ENCODE assay signal across 8 cellular contexts in genomic region chr1:37486680-37487618, GRCh38. TPM values are rescaled to one million over a fixed set of nuclear protein-coding genes. Genes with fewer than 3 reads are reported as not detected.
DNase-seq lines count a peak whose midpoint lies in the region; ATAC-seq, FAIRE-seq and TF ChIP-seq lines count a peak whose summit lies in the region.

No MANE protein-coding gene starts in this region.

- H3K27me3 ChIP-seq in CD8-positive, alpha-beta T cell (ENCODE audit: insufficient read depth, low read length), result no peaks in the 10 kb centered on the region
- no peaks in the 10 kb centered on the region for H3K27me3 ChIP-seq in esophagus muscularis mucosa
- no peaks in the 10 kb centered on the region for H3K27me3 ChIP-seq in naive thymus-derived CD4-positive, alpha-beta T cell (ENCODE audit: control insufficient read depth in 2 of 2, insufficient read depth in 2 of 2, low read length in 2 of 2)

- ATAC-seq in CD8-positive, alpha-beta T cell, result peak; percentile 74
- peak; percentile 82 for ATAC-seq in naive thymus-derived CD4-positive, alpha-beta T cell

- H3K36me3 Mint-ChIP-seq in CD8-positive, alpha-beta T cell, result peaks cover 56% of the 10 kb centered on the region
- peaks cover 0 to 13% (median 3%) of the 10 kb centered on the region in 5 donors for H3K36me3 Mint-ChIP-seq in naive thymus-derived CD4-positive, alpha-beta T cell

- no peak overlapping the region for H3K4me3 Mint-ChIP-seq in CD8-positive, alpha-beta T cell
- peak overlapping the region in 1 of 10 donors; percentile 66 for H3K4me3 Mint-ChIP-seq in naive thymus-derived CD4-positive, alpha-beta T cell

- TF ChIP-seq EP300 in esophagus muscularis mucosa (IDR thresholded peaks at IDR 0.05), result no peak

- H3K4me1 Mint-ChIP-seq in CD8-positive, alpha-beta T cell (ENCODE audit: low read depth), result peaks cover 20% of the 10 kb centered on the region
- peaks cover 11 to 26% (median 17%) of the 10 kb centered on the region in 7 donors for H3K4me1 Mint-ChIP-seq in naive thymus-derived CD4-positive, alpha-beta T cell

- no peaks in the 10 kb centered on the region for H3K27me3 Mint-ChIP-seq in CD8-positive, alpha-beta T cell (ENCODE audit: low read depth)
- no peaks in the 10 kb centered on the region for H3K27me3 Mint-ChIP-seq in naive thymus-derived CD4-positive, alpha-beta T cell

- TF ChIP-seq POLR2A in esophagus muscularis mucosa (IDR thresholded peaks at IDR 0.05; ENCODE audit: low read depth) (no peak), H54 (IDR thresholded peaks at IDR 0.05; ENCODE audit: low read depth, low read length) (no peak)

- no peaks in the 10 kb centered on the region for H3K9me2 ChIP-seq in OCI-LY7 (ENCODE audit: insufficient read depth, low read length)

- no peak overlapping the region for H2AFZ ChIP-seq in OCI-LY7 (ENCODE audit: low read length)

- peak; percentile 54 to 88 (median 74) for DNase-seq in CD8-positive, alpha-beta T cell
- DNase-seq in OCI-LY7 (ENCODE audit: low spot score) (peak; percentile 68), esophagus muscularis mucosa (ENCODE audit: extremely low spot score) (peak; percentile 95), stromal cell of bone marrow (ENCODE audit: low read depth) (peak; percentile 56), H54 (ENCODE audit: insufficient read length, low spot score) (no peak)
- peak; percentile 87 to 89 for DNase-seq in activated T-cell treated with anti-CD3 and anti-CD28 coated beads, Interleukin-2, amount 50 U/mL, for 48 hours
- peak; percentile 57 to 85 (median 72) for DNase-seq in naive thymus-derived CD4-positive, alpha-beta T cell

- H4K20me1 ChIP-seq in OCI-LY7 (ENCODE audit: insufficient read depth, low read length), result no peaks in the 10 kb centered on the region

- no peaks in the 10 kb centered on the region for H3K9me3 ChIP-seq in CD8-positive, alpha-beta T cell (ENCODE audit: low read length)
- H3K9me3 ChIP-seq in HEK293 (ENCODE audit: control insufficient read depth, insufficient read depth, low read depth, low read length) (no peaks in the 10 kb centered on the region), OCI-LY7 (ENCODE audit: low read length) (no peaks in the 10 kb centered on the region), esophagus muscularis mucosa (no peaks in the 10 kb centered on the region)
- H3K9me3 ChIP-seq in naive thymus-derived CD4-positive, alpha-beta T cell (ENCODE audit: control insufficient read depth in 2 of 3, low read length in 3 of 3), result no peaks in the 10 kb centered on the region

- WGBS in esophagus muscularis mucosa, result 10% methylated on average over 8 of the region's 10 CpGs

- no peak overlapping the region for H3K27ac ChIP-seq in CD8-positive, alpha-beta T cell (ENCODE audit: low read depth, low read length)
- no peak overlapping the region for H3K27ac ChIP-seq in HEK293 (ENCODE audit: extremely low read depth, low read depth, low read length)
- H3K27ac ChIP-seq in OCI-LY7 (ENCODE audit: low read depth, low read length, poor library complexity, severe bottlenecking), result peak overlapping the region; percentile 29
- H3K27ac ChIP-seq in esophagus muscularis mucosa (replicated peaks in 1 of 4), result peak overlapping the region; percentile 72 to 83 (median 76)
- peak overlapping the region; percentile 54 for H3K27ac ChIP-seq in naive thymus-derived CD4-positive, alpha-beta T cell (ENCODE audit: low read depth, low read length)

- no peak for FAIRE-seq in H54 (lab: Jason Lieb, UNC)

- peak overlapping the region; percentile 4 for H3K4me2 ChIP-seq in OCI-LY7 (ENCODE audit: low read length)

- H3K27ac Mint-ChIP-seq in CD8-positive, alpha-beta T cell, result peak overlapping the region; percentile 71
- peak overlapping the region; percentile 10 to 91 (median 72) for H3K27ac Mint-ChIP-seq in naive thymus-derived CD4-positive, alpha-beta T cell

- no peaks in the 10 kb centered on the region for H3K79me2 ChIP-seq in OCI-LY7 (ENCODE audit: insufficient read depth, low read depth, low read length)

- CTCF ChIA-PET in CD8-positive, alpha-beta T cell (lab: Charles Lee), result interaction anchor here (0.8 to 12.1 kb wide), 24 partner anchors 12 to 372 kb away, joined by 3 to 559 read pairs (median 6); partner anchors contain the start of genes MEAF6, MTF1 and ZC3H12A
- CTCF ChIA-PET in HEK293 (lab: Yijun Ruan, JAX), result interaction anchor here (0.5 to 7.7 kb wide), 31 partner anchors 12 to 1468 kb away, joined by 3 to 154 read pairs (median 5); partner anchors contain the start of genes GNL2, MEAF6 and ZC3H12A
- CTCF ChIA-PET in OCI-LY7 (lab: Charles Lee; ENCODE audit: unreplicated experiment), result interaction anchor here (0.7 to 1.7 kb wide), 6 partner anchors 9 to 33 kb away, joined by 3 to 8 read pairs (median 7); partner anchors contain the start of genes MEAF6 and ZC3H12A
- CTCF ChIA-PET in naive thymus-derived CD4-positive, alpha-beta T cell (lab: Charles Lee), result interaction anchor here (0.7 to 8.3 kb wide), 16 partner anchors 9 to 195 kb away, joined by 3 to 249 read pairs (median 5); partner anchors contain the start of genes MEAF6 and ZC3H12A

- H3K36me3 ChIP-seq in CD8-positive, alpha-beta T cell (ENCODE audit: insufficient read depth, low read length), result peaks cover 21% of the 10 kb centered on the region
- H3K36me3 ChIP-seq in HEK293 (ENCODE audit: control insufficient read depth in 2 of 2, insufficient read depth in 1 of 2, low read length in 2 of 2), result peaks cover 8 to 70% of the 10 kb centered on the region in 2 experiments; a peak in 2 of 3 replicates
- H3K36me3 ChIP-seq in OCI-LY7 (ENCODE audit: insufficient read depth, low read length), result peaks cover 59% of the 10 kb centered on the region
- H3K36me3 ChIP-seq in esophagus muscularis mucosa, result peaks cover 39 to 75% (median 63%) of the 10 kb centered on the region in 4 donors
- H3K36me3 ChIP-seq in naive thymus-derived CD4-positive, alpha-beta T cell (ENCODE audit: control insufficient read depth in 2 of 3, insufficient read depth in 3 of 3, low read length in 3 of 3), result peaks cover 2 to 56% (median 13%) of the 10 kb centered on the region in 3 experiments

- POLR2A ChIA-PET in CD8-positive, alpha-beta T cell (lab: Charles Lee), result interaction anchor here (0.6 to 6.2 kb wide), 13 partner anchors 10 to 202 kb away, joined by 3 to 66 read pairs (median 4); partner anchors contain the start of genes MEAF6 and ZC3H12A
- POLR2A ChIA-PET in HEK293 (lab: Yijun Ruan, JAX), result interaction anchor here (0.8 to 5.8 kb wide), 10 partner anchors 8 to 204 kb away, joined by 3 to 43 read pairs (median 4); partner anchors contain the start of genes MEAF6 and ZC3H12A
- POLR2A ChIA-PET in OCI-LY7 (lab: Charles Lee), result interaction anchor here (0.7 to 1.3 kb wide), 6 partner anchors 11 to 37 kb away, joined by 3 to 6 read pairs (median 4); no protein-coding TSS in a partner anchor
- POLR2A ChIA-PET in naive thymus-derived CD4-positive, alpha-beta T cell (lab: Charles Lee), result interaction anchor here (0.6 to 4.9 kb wide), 9 partner anchors 9 to 1080 kb away, joined by 3 to 90 read pairs (median 7); partner anchors contain the start of gene ZC3H12A

- no peaks in the 10 kb centered on the region for H3K9me3 Mint-ChIP-seq in CD8-positive, alpha-beta T cell
- H3K9me3 Mint-ChIP-seq in naive thymus-derived CD4-positive, alpha-beta T cell, result no peaks in the 10 kb centered on the region

- peak; percentile 94 for TF ChIP-seq CTCF in CD8-positive, alpha-beta T cell (IDR thresholded peaks at IDR 0.05)
- peak; percentile 87 for TF ChIP-seq CTCF in HEK293 (tag by site-specific recombination; IDR thresholded peaks at IDR 0.05)
- TF ChIP-seq CTCF in OCI-LY7 (conservative IDR thresholded peaks at IDR 0.05; ENCODE audit: low read length), result peak; percentile 97
- TF ChIP-seq CTCF in esophagus muscularis mucosa (IDR thresholded peaks at IDR 0.05), result peak in 2 of 3 experiments; percentile 99

- H3K4me3 ChIP-seq in CD8-positive, alpha-beta T cell (ENCODE audit: low read depth, low read length), result no peak overlapping the region
- H3K4me3 ChIP-seq in HEK293 (ENCODE audit: low read depth, low read length) (no peak overlapping the region), OCI-LY7 (ENCODE audit: low read depth, low read length, poor library complexity, severe bottlenecking) (no peak overlapping the region), esophagus muscularis mucosa (no peak overlapping the region)
- H3K4me3 ChIP-seq in naive thymus-derived CD4-positive, alpha-beta T cell (ENCODE audit: low read length), result no peak overlapping the region

- intact Hi-C loops in CD8-positive, alpha-beta T cell (cut with DNase I, micrococcal nuclease), result loop anchor here (1.0 to 5.0 kb wide), 5 partner anchors 14 to 910 kb away; no protein-coding TSS in a partner anchor
- intact Hi-C loops in OCI-LY7 (cut with micrococcal nuclease; ENCODE audit: unreplicated experiment) (loop anchor here (1.0 kb wide), 1 partner anchor 32 kb away; no protein-coding TSS in a partner anchor), esophagus muscularis mucosa (cut with DNase I) (loop anchor here (1.0 kb wide), 1 partner anchor 32 kb away; no protein-coding TSS in a partner anchor)
- intact Hi-C loops in naive thymus-derived CD4-positive, alpha-beta T cell (cut with micrococcal nuclease), result loop anchor here (1.0 kb wide), 4 partner anchors 8 to 195 kb away; partner anchors contain the start of gene ZC3H12A (in 2 of the 2)

- BruUV-seq in OCI-LY7 (replicated peaks; lab: Mats Ljungman, UMichigan), result no TSS peak

- H3K4me1 ChIP-seq in CD8-positive, alpha-beta T cell (ENCODE audit: insufficient read depth, low read length), result peaks cover 11% of the 10 kb centered on the region
- H3K4me1 ChIP-seq in HEK293 (ENCODE audit: control insufficient read depth, insufficient read depth, low read length) (no peaks in the 10 kb centered on the region), OCI-LY7 (ENCODE audit: insufficient read depth, low read length, poor library complexity, severe bottlenecking) (peaks cover 12% of the 10 kb centered on the region), esophagus muscularis mucosa (peaks cover 29 to 43% (median 39%) of the 10 kb centered on the region in 4 donors)
- peaks cover 9 to 11% of the 10 kb centered on the region in 2 donors for H3K4me1 ChIP-seq in naive thymus-derived CD4-positive, alpha-beta T cell (ENCODE audit: control insufficient read depth in 2 of 2, insufficient read depth in 2 of 2, low read length in 2 of 2)

TF ChIP-seq in HEK293, 187 proteins besides CTCF, POLR2A, EP300 and RAD21 (continues in another document):
- no peak for TF ChIP-seq ZNF302 (tag by site-specific recombination; IDR thresholded peaks at IDR 0.05; ENCODE audit: low read depth)

RNA-seq across cellular contexts. Expression of gene ZC3H12A, which starts 12.6 kb away (rescaled TPM):
- 100 to 1,000 TPM; 202 to 205 TPM for total RNA-seq in CD8-positive, alpha-beta T cell
- total RNA-seq in OCI-LY7 (2014; rRNA removed; shearing (Covaris generic)), result 11.2 and 20.7 TPM in 2 replicates
- total RNA-seq in OCI-LY7 (2022), result 9.8 and 11.5 TPM in 2 replicates
- 10 to 100 TPM in 3 of 4 donors, 1 to 10 TPM in 1; 9.6 to 23.5 (median 11.7) TPM for total RNA-seq in esophagus muscularis mucosa
- total RNA-seq in naive thymus-derived CD4-positive, alpha-beta T cell, result 100 to 1,000 TPM in 2 of 5 experiments, 10 to 100 TPM in 3; 35.0 to 122 (median 46.7) TPM
- polyA plus RNA-seq in naive thymus-derived CD4-positive, alpha-beta T cell, result 1 to 10 TPM; 4.4 to 4.7 TPM

RNA-seq across cellular contexts. Expression of gene MEAF6, which starts 27.6 kb away (rescaled TPM):
- 10 to 100 TPM; 43.4 to 46.0 TPM for total RNA-seq in CD8-positive, alpha-beta T cell
- 74.3 and 121 TPM in 2 replicates for total RNA-seq in OCI-LY7 (2014; rRNA removed; shearing (Covaris generic))
- total RNA-seq in OCI-LY7 (2022) (69.8 and 73.8 TPM in 2 replicates), esophagus muscularis mucosa (100 to 1,000 TPM in 1 of 4 donors, 10 to 100 TPM in 3; 55.2 to 100 (median 78.3) TPM)
- 10 to 100 TPM; 45.0 to 89.5 (median 57.7) TPM for total RNA-seq in naive thymus-derived CD4-positive, alpha-beta T cell
- 100 to 1,000 TPM; 117 to 138 TPM for polyA plus RNA-seq in naive thymus-derived CD4-positive, alpha-beta T cell

Comparison
In these comparisons a context has a peak if more than half of its experiments do, and no peak if none do; other contexts are left out.
1. H3K27ac ChIP-seq: peak in OCI-LY7 (single experiment), esophagus muscularis mucosa (4 of 4) and naive thymus-derived CD4-positive, alpha-beta T cell (single experiment); none in CD8-positive, alpha-beta T cell (single experiment) and HEK293 (single experiment).
2. Peak in every context shown above with its lines, with median percentiles within 50 percentile points of each other: CTCF ChIP-seq.